34 cellular contexts compared by ENCODE assay signal in the genomic region with DNA sequence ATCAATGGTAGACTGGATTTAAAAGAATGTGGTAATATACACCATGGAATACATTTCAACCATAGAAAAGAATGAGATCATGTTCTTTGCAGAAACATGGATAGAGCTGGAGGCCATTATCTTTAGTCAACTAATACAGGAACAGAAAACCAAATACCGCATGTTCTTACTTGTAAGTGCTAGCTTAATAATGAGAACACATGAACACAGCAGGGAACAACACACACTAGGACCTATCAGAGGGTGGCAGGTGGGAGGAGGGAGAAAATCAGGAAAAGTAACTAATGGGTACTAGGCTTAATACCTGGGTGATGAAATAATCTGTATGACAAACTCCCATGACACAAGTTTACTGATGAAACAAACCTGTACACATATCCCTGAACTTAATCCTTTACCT.
"Had no signal": no experiment of that assay in that cellular context is flagged by ENCODE, and none has a peak within 500 bp of the region (broad histone marks: within the 10 kb centered on the region; RNA-seq: fewer than 3 reads in every experiment).

No MANE protein-coding gene starts in this region.

- H3K9me3 ChIP-seq: MG63 had no signal

- H3K4me2 ChIP-seq: KMS-11 had no signal

- DNase-seq: Karpas-422, Kasumi-1, KBM-7, KG1, MG63, MM.1S, MV-4-11, NCI-H1048, NCI-H1092, NCI-H1092 treated with DMSO at 0.1 percent for 48 hours, NCI-H1105, NCI-H1105 treated with DMSO at 0.1 percent for 48 hours, NCI-H1417 treated with DMSO at 0.1 percent for 48 hours, NCI-H1436, NCI-H1436 treated with DMSO at 0.1 percent for 48 hours, NCI-H146, NCI-H1694, NCI-H1694 treated with DMSO at 0.1 percent for 48 hours, NCI-H187, NCI-H187 treated with DMSO at 0.1 percent for 48 hours, NCI-H1930, NCI-H2029, NCI-H2029 treated with DMSO at 0.1 percent for 48 hours, NCI-H2081, NCI-H2081 treated with DMSO at 0.1 percent for 48 hours, NCI-H2107, NCI-H2171, NCI-H2171 treated with DMSO at 0.1 percent for 48 hours, NCI-H2227 treated with DMSO at 0.1 percent for 48 hours, NCI-H226, NCI-H345, NCI-H446, NCI-H446 treated with DMSO at 0.1 percent for 48 hours had no signal

- H3K4me3 ChIP-seq: MG63 had no signal

- H3K27ac ChIP-seq: KMS-11 had no signal

- H3K36me3 ChIP-seq: MG63 had no signal

- H3K27me3 ChIP-seq: MG63 had no signal

- H3K9ac ChIP-seq: KMS-11 had no signal
